Comparison of ENCODE assay signal across 1 cellular context in genomic region chr19:3481241-3482090, GRCh38.
TF ChIP-seq lines count a peak whose summit lies in the region.

No MANE protein-coding gene starts in this region.

TF ChIP-seq in endothelial cell of umbilical vein, 7 proteins besides CTCF, POLR2A, EP300 and RAD21:
- TF ChIP-seq EZH2 (IDR thresholded peaks at IDR 0.05; ENCODE audit: borderline replicate concordance, low read depth, low read length, severe bottlenecking) (peak; percentile 57), FOS (IDR thresholded peaks at IDR 0.05; ENCODE audit: borderline replicate concordance, insufficient read depth, low read length) (no peak)
